Comparison of ENCODE assay signal across 34 cellular contexts in genomic region chr6:92000112-92000511, GRCh38.
"Had no signal": no experiment of that assay in that cellular context is flagged by ENCODE, and none has a peak within 500 bp of the region (broad histone marks: within the 10 kb centered on the region; RNA-seq: fewer than 3 reads in every experiment).

No MANE protein-coding gene starts in this region.

- H3K9me3 ChIP-seq: adrenal gland, ascending aorta, body of pancreas, breast epithelium had no signal

- ATAC-seq: activated naive CD4-positive, alpha-beta T cell treated with anti-CD3 and anti-CD28 coated beads, Interleukin-2, amount 50 U/mL, for 72 hours; activated naive CD8-positive, alpha-beta T cell treated with anti-CD3 and anti-CD28 coated beads, Interleukin-2, amount 50 U/mL, for 24 hours; activated T-cell treated with anti-CD3 and anti-CD28 coated beads, Interleukin-2, amount 50 U/mL, for 4 hours; activated T-cell treated with anti-CD3 and anti-CD28 coated beads, Interleukin-2, amount 50 U/mL, for 72 hours; activated T-helper 17 cell treated with anti-CD3 and anti-CD28 coated beads, Interleukin-2, amount 50 U/mL, for 72 hours; body of pancreas had no signal

- DNase-seq: activated effector memory CD4-positive, alpha-beta T cell treated with anti-CD3 and anti-CD28 coated beads, Interleukin-2, amount 50 U/mL, for 16 hours; activated effector memory CD4-positive, alpha-beta T cell treated with Interleukin-2 at 50 U/mL for 16 hours; activated gamma-delta T cell; activated gamma-delta T cell treated with Interleukin-2 at 50 U/mL for 16 hours; activated naive CD4-positive, alpha-beta T cell; activated naive CD4-positive, alpha-beta T cell treated with anti-CD3 and anti-CD28 coated beads for 36 hours; activated naive CD4-positive, alpha-beta T cell treated with anti-CD3 and anti-CD28 coated beads, Interleukin-2, amount 10 ng/mL, durations not matched to agents 7 days and 5 days; activated naive CD4-positive, alpha-beta T cell treated with anti-CD3 and anti-CD28 coated beads, Interleukin-2, amount 50 U/mL, for 16 hours; activated naive CD4-positive, alpha-beta T cell treated with Interleukin-2 at 50 U/mL for 16 hours; activated naive CD8-positive, alpha-beta T cell treated with anti-CD3 and anti-CD28 coated beads for 36 hours; activated naive CD8-positive, alpha-beta T cell treated with anti-CD3 and anti-CD28 coated beads, Interleukin-2, amount 10 ng/mL, durations not matched to agents 7 days and 5 days; activated naive CD8-positive, alpha-beta T cell treated with anti-CD3 and anti-CD28 coated beads, Interleukin-2, amount 50 U/mL, for 24 hours; activated T-cell treated with anti-CD3 and anti-CD28 coated beads, Interleukin-2, amount 50 U/mL, for 1 hour; activated T-cell treated with anti-CD3 and anti-CD28 coated beads, Interleukin-2, amount 50 U/mL, for 24 hours; activated T-cell treated with anti-CD3 and anti-CD28 coated beads, Interleukin-2, amount 50 U/mL, for 4 hours; activated T-cell treated with anti-CD3 and anti-CD28 coated beads, Interleukin-2, amount 50 U/mL, for 48 hours; activated T-cell treated with anti-CD3 and anti-CD28 coated beads, Interleukin-2, amount 50 U/mL, for 72 hours; adrenal gland; amniotic stem cell; amygdala; anterior cingulate cortex; aorta; body of pancreas; brain microvascular endothelial cell; caudate nucleus; central memory CD4-positive, alpha-beta T cell; cerebellar nuclear complex had no signal

- H3K36me3 ChIP-seq: adrenal gland, ascending aorta, brain microvascular endothelial cell, breast epithelium, cardiac muscle cell had no signal

- FAIRE-seq: astrocyte, bronchial epithelial cell had no signal

- H3K4me3 ChIP-seq: adrenal gland, ascending aorta, body of pancreas, breast epithelium, cardiac muscle cell had no signal

- H3K4me1 ChIP-seq: adrenal gland, ascending aorta, body of pancreas, breast epithelium had no signal

- H3K27ac ChIP-seq: adrenal gland, ascending aorta, body of pancreas, brain microvascular endothelial cell, breast epithelium, cardiac muscle cell had no signal

- H3K27me3 ChIP-seq: adrenal gland, ascending aorta, body of pancreas, brain microvascular endothelial cell, breast epithelium, cardiac muscle cell had no signal
